Comparison of ENCODE assay signal across 11 cellular contexts in the genomic region with DNA sequence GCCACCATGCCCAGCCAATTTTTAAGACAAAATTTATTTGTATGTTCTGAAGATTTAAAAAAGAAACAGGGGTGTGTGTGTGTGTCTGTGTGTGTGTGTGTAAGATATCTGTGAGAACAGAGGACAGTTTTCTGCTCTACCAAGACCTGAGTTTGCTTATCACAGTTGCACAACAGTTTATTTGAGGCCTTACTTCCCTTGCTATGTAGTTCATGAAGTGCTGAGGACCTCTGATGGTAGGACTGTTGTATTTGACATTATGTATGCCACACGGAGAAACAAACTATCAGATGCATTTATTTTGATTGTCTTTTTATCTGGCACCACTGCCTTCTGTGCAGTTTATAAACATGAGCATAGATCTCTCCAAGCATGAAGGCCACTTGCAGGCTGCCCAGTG.
DNase-seq lines count a peak whose midpoint lies in the region; ATAC-seq and TF ChIP-seq lines count a peak whose summit lies in the region.
"Had no signal": no experiment of that assay in that cellular context is flagged by ENCODE, and none has a peak within 500 bp of the region (broad histone marks: within the 10 kb centered on the region; RNA-seq: fewer than 3 reads in every experiment).

No MANE protein-coding gene starts in this region.

- TF ChIP-seq EP300 in upper lobe of left lung (IDR thresholded peaks at IDR 0.05): no peak

- intact Hi-C loops in mammary epithelial cell (cut with micrococcal nuclease) (loop anchor here (1.0 kb wide), 1 partner anchor 127 kb away; no protein-coding TSS in a partner anchor), right lobe of liver (cut with DNase I) (no loop called here)

- H3K4me1 ChIP-seq in HEK293 (ENCODE audit: control insufficient read depth, insufficient read depth, low read length): no peaks in the 10 kb centered on the region
- no peaks in the 10 kb centered on the region for H3K4me1 ChIP-seq in mammary epithelial cell (ENCODE audit: insufficient read depth, low read length)
- no peaks in the 10 kb centered on the region for H3K4me1 ChIP-seq in right lobe of liver
- no peaks in the 10 kb centered on the region for H3K4me1 ChIP-seq in upper lobe of left lung

- TF ChIP-seq CTCF in AG04450 (IDR thresholded peaks at IDR 0.05; ENCODE audit: low read depth, low read length): peak; percentile 53
- TF ChIP-seq CTCF in HEK293 (tag by site-specific recombination; IDR thresholded peaks at IDR 0.05): peak; percentile 21; the same call in 1 of the 2 replicates
- TF ChIP-seq CTCF in mammary epithelial cell (conservative IDR thresholded peaks at IDR 0.05 in 1 of 2, IDR thresholded peaks at IDR 0.05 in 1 of 2; ENCODE audit: extremely low read depth in 1 of 2, insufficient read depth in 1 of 2, low read depth in 1 of 2, low read length in 2 of 2): peak; percentile 5 to 42
- TF ChIP-seq CTCF in right lobe of liver (IDR thresholded peaks at IDR 0.05): peak in 3 of 4 donors; percentile 9 to 23 (median 16)
- TF ChIP-seq CTCF in upper lobe of left lung (IDR thresholded peaks at IDR 0.05): peak in 2 of 6 experiments; percentile 15 to 37

- POLR2A ChIA-PET in AG04450 (lab: Yijun Ruan, JAX) (no interaction called here), HEK293 (lab: Yijun Ruan, JAX) (no interaction called here)

- H2AFZ ChIP-seq in mammary epithelial cell (ENCODE audit: low read depth, low read length): no peak overlapping the region

- H3K79me2 ChIP-seq in mammary epithelial cell (ENCODE audit: insufficient read depth, low read length): no peaks in the 10 kb centered on the region

- H3K4me3 ChIP-seq in AG04450 (ENCODE audit: low read depth, low read length) (no peak overlapping the region), HEK293 (ENCODE audit: low read depth, low read length) (no peak overlapping the region), mammary epithelial cell (replicated peaks in 1 of 3; ENCODE audit: insufficient read depth in 1 of 3, low read depth in 2 of 3, low read length in 3 of 3) (no peak overlapping the region), right lobe of liver (no peak overlapping the region), upper lobe of left lung (no peak overlapping the region)
- H3K4me3 ChIP-seq: thoracic aorta had no signal

- no peak for TF ChIP-seq POLR2A in right lobe of liver (IDR thresholded peaks at IDR 0.05)
- no peak for TF ChIP-seq POLR2A in upper lobe of left lung (IDR thresholded peaks at IDR 0.05)

- peak; percentile 23 for DNase-seq in AG04450 (ENCODE audit: low read depth, low spot score)
- peak; percentile 2 for DNase-seq in mammary epithelial cell
- DNase-seq in right lobe of liver: no peak
- DNase-seq in T-helper 9 cell: no peak
- no peak for DNase-seq in upper lobe of left lung
- no peak for DNase-seq in COLO829 (ENCODE audit: low spot score)
- DNase-seq: activated B cell treated with CpG ODN at 0.5 μM for 24 hours, NCI-H510A treated with DMSO at 0.1 percent for 48 hours had no signal

- H3K4me2 ChIP-seq in mammary epithelial cell (ENCODE audit: insufficient read depth, low read depth, low read length): no peak overlapping the region

- in situ Hi-C loops in mammary epithelial cell (cut with MboI; ENCODE audit: low sequenced_read_pairs in 2 of 2): no loop called here

- CTCF ChIA-PET in AG04450 (lab: Charles Lee): no interaction called here
- CTCF ChIA-PET in HEK293 (lab: Yijun Ruan, JAX): interaction anchor here (1.2 kb wide), 1 partner anchor 1385 kb away, joined by 3 read pairs; no protein-coding TSS in a partner anchor
- CTCF ChIA-PET in mammary epithelial cell (lab: Charles Lee; ENCODE audit: low non-redundant PET): no interaction called here

- ATAC-seq in right lobe of liver: peak; percentile 26 to 71 (median 56)
- no peak for ATAC-seq in upper lobe of left lung (ENCODE audit: low FRiP score in 2 of 2)
- no peak for ATAC-seq in GM21367 (IDR thresholded peaks at IDR 0.05; ENCODE audit: unreplicated experiment)

- H3K36me3 ChIP-seq in HEK293 (ENCODE audit: control insufficient read depth in 2 of 2, insufficient read depth in 1 of 2, low read length in 2 of 2) (no peaks in the 10 kb centered on the region), mammary epithelial cell (ENCODE audit: insufficient read depth, low read length) (no peaks in the 10 kb centered on the region), right lobe of liver (no peaks in the 10 kb centered on the region), upper lobe of left lung (no peaks in the 10 kb centered on the region)
- H3K36me3 ChIP-seq: thoracic aorta had no signal

- WGBS in mammary epithelial cell (ENCODE audit: low coverage, missing lambda C conversion rate): 33% methylated on average over 1 of the region's 1 CpG
- 0% methylated on average over 1 of the region's 1 CpG for WGBS in right lobe of liver (ENCODE audit: insufficient coverage, low coverage, low lambda C conversion rate, missing lambda C conversion rate)
- 12 to 16% methylated on average over 1 of the region's 1 CpG for WGBS in upper lobe of left lung, 2 donors

- H4K20me1 ChIP-seq in mammary epithelial cell (ENCODE audit: insufficient read depth, low read length): no peaks in the 10 kb centered on the region

- no peaks in the 10 kb centered on the region for H3K9me3 ChIP-seq in AG04450 (ENCODE audit: control insufficient read depth, insufficient read depth, low read length)
- no peaks in the 10 kb centered on the region for H3K9me3 ChIP-seq in HEK293 (ENCODE audit: control insufficient read depth, insufficient read depth, low read depth, low read length)
- H3K9me3 ChIP-seq in mammary epithelial cell (replicated peaks; ENCODE audit: insufficient read depth, low read length): no peaks in the 10 kb centered on the region
- no peaks in the 10 kb centered on the region for H3K9me3 ChIP-seq in right lobe of liver
- no peaks in the 10 kb centered on the region for H3K9me3 ChIP-seq in upper lobe of left lung
- H3K9me3 ChIP-seq: thoracic aorta had no signal

- no peak overlapping the region for H3K27ac ChIP-seq in AG04450 (ENCODE audit: low read depth, low read length)
- no peak overlapping the region for H3K27ac ChIP-seq in HEK293 (ENCODE audit: extremely low read depth, low read depth, low read length)
- H3K27ac ChIP-seq in mammary epithelial cell (ENCODE audit: insufficient read depth, low read depth, low read length): no peak overlapping the region
- H3K27ac ChIP-seq in right lobe of liver: no peak overlapping the region
- no peak overlapping the region for H3K27ac ChIP-seq in upper lobe of left lung
- H3K27ac ChIP-seq: thoracic aorta had no signal

- no TSS peak for BruUV-seq in mammary epithelial cell (replicated peaks; lab: Mats Ljungman, UMichigan)

- no peak overlapping the region for H3K9ac ChIP-seq in mammary epithelial cell (ENCODE audit: insufficient read depth, low read length)

- dilution Hi-C loops in mammary epithelial cell (cut with HindIII; ENCODE audit: low sequenced_read_pairs): no loop called here

- no peaks in the 10 kb centered on the region for H3K27me3 ChIP-seq in AG04450 (ENCODE audit: control insufficient read depth, insufficient read depth, low read length)
- no peaks in the 10 kb centered on the region for H3K27me3 ChIP-seq in mammary epithelial cell (ENCODE audit: insufficient read depth, low read length)
- no peaks in the 10 kb centered on the region for H3K27me3 ChIP-seq in right lobe of liver
- H3K27me3 ChIP-seq in upper lobe of left lung: no peaks in the 10 kb centered on the region

TF ChIP-seq in HEK293, 187 proteins besides CTCF, POLR2A, EP300 and RAD21:
- TF ChIP-seq ZNF214 (tag by site-specific recombination; IDR thresholded peaks at IDR 0.05; ENCODE audit: borderline replicate concordance): no peak
- TF ChIP-seq ZNF654 (tag by site-specific recombination; IDR thresholded peaks at IDR 0.05; ENCODE audit: low read depth): peak; percentile 14; the same call in 1 of the 2 replicates
TF ChIP-seq in HEK293: peak in this region for 1.

Comparison
In these comparisons a context has a peak if more than half of its experiments do, and no peak if none do; other contexts are left out.
1. DNase-seq: peak in AG04450 (single experiment) and mammary epithelial cell (single experiment); none in right lobe of liver (0 of 3), T-helper 9 cell (single experiment), upper lobe of left lung (0 of 2) and COLO829 (single experiment).
2. ATAC-seq: peak in right lobe of liver (4 of 4); none in upper lobe of left lung (0 of 2) and GM21367 (single experiment).